24 cellular contexts compared by ENCODE assay signal in genomic region chr1:14759843-14760242, GRCh38.
"Had no signal": no experiment of that assay in that cellular context is flagged by ENCODE, and none has a peak within 500 bp of the region (broad histone marks: within the 10 kb centered on the region; RNA-seq: fewer than 3 reads in every experiment).

No MANE protein-coding gene starts in this region.

- H3K9me3 ChIP-seq: adrenal gland had no signal

- H3K4me3 ChIP-seq: adrenal gland, K562, SK-N-MC had no signal

- ATAC-seq: activated CD4-positive, alpha-beta T cell treated with anti-CD3 and anti-CD28 coated beads for 36 hours; activated CD8-positive, alpha-beta T cell treated with anti-CD3 and anti-CD28 coated beads for 36 hours; K562; Panc1; Right ventricle myocardium inferior had no signal

- FAIRE-seq: K562 had no signal

- DNase-seq: activated CD4-positive, alpha-beta T cell treated with anti-CD3 and anti-CD28 coated beads for 36 hours; activated CD8-positive, alpha-beta memory T cell treated with anti-CD3 and anti-CD28 coated beads, Interleukin-2, amount 50 U/mL, for 48 hours; activated CD8-positive, alpha-beta T cell treated with anti-CD3 and anti-CD28 coated beads for 36 hours; activated naive CD4-positive, alpha-beta T cell treated with anti-CD3 and anti-CD28 coated beads, Interleukin-2, amount 50 U/mL, for 16 hours; activated naive CD8-positive, alpha-beta T cell treated with anti-CD3 and anti-CD28 coated beads, Interleukin-2, amount 10 ng/mL, durations not matched to agents 7 days and 5 days; activated T-cell treated with anti-CD3 and anti-CD28 coated beads, Interleukin-2, amount 50 U/mL, for 1 hour; adrenal gland; anterior cingulate cortex; central memory CD4-positive, alpha-beta T cell; Karpas-422; NCI-H1048; NCI-H1930; NCI-H2171 treated with DMSO at 0.1 percent for 48 hours; NCI-H226; NCI-H526 treated with DMSO at 0.1 percent for 48 hours; NK-92 treated with Interleukin-12 subunit alpha and Interleukin-12 subunit beta, amount 100 ng/mL, for 24 hours; OCI-M1; RPMI8226; T-helper 1 cell had no signal

- H3K36me3 ChIP-seq: adrenal gland had no signal

- H3K27ac ChIP-seq: adrenal gland, SK-N-MC, VCaP had no signal

- H3K4me1 ChIP-seq: adrenal gland had no signal
